ENCODE assay signal across 13 cellular contexts in the genomic region with DNA sequence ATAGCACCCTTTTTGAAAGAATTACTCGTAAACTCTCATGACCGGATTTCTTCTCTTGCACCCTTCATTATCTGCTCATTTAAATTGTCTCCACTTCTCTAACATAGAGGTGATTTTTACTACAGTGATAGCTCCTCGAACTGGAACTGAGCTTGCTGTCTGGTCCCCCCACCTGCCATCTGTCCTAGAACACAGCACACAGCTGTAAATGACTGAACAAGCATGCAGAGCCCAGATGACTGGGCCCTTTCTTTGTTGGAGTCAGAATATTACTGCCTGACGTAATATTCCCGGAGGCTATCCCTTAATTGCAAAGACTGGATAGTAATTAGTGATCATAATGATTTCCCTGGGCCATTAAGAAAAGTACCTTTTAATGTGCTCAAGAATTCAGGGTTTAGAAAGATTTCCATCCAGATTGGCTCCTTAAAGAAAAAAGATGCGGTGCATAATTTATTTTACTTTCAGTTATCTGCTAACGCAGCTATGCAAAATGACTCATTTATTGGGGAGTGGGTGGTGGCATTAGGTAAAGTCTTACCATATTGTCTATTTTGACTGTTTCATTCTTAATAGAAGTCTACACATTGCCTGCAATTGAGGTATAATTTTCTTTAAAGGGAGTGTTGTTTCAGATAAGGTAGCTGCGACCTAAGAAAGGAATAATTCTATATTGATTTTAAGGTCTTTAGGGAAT.
DNase-seq lines count a peak whose midpoint lies in the region; ATAC-seq and TF ChIP-seq lines count a peak whose summit lies in the region.
"Had no signal": no experiment of that assay in that cellular context is flagged by ENCODE, and none has a peak within 500 bp of the region (broad histone marks: within the 10 kb centered on the region; RNA-seq: fewer than 3 reads in every experiment).

No MANE protein-coding gene starts in this region.

- peaks cover 72% of the 10 kb centered on the region for H3K4me1 Mint-ChIP-seq in memory B cell

- no peaks in the 10 kb centered on the region for H3K36me3 ChIP-seq in BE2C
- H3K36me3 ChIP-seq in DOHH2 (ENCODE audit: control insufficient read depth, low read length): peaks cover 3% of the 10 kb centered on the region; the same call in 1 of the 2 replicates
- H3K36me3 ChIP-seq: transverse colon had no signal

- no peaks in the 10 kb centered on the region for H3K9me2 ChIP-seq in DOHH2 (replicated peaks; ENCODE audit: control insufficient read depth, low read length)

- no peak for TF ChIP-seq CTCF in BE2C (IDR thresholded peaks at IDR 0.05; ENCODE audit: low read depth, low read length)
- no peak for TF ChIP-seq CTCF in DOHH2 (IDR thresholded peaks at IDR 0.05; ENCODE audit: low read depth, low read length, poor library complexity, severe bottlenecking)

- ATAC-seq in memory B cell (ENCODE audit: low read depth) (peak; percentile 32), GM21737 (IDR thresholded peaks at IDR 0.05; ENCODE audit: unreplicated experiment) (no peak), HG03196 (IDR thresholded peaks at IDR 0.05; ENCODE audit: unreplicated experiment) (no peak)

- H3K27me3 Mint-ChIP-seq in memory B cell: no peaks in the 10 kb centered on the region

- H3K36me3 Mint-ChIP-seq in memory B cell: peaks cover 2% of the 10 kb centered on the region

- H3K79me2 ChIP-seq in DOHH2 (ENCODE audit: control insufficient read depth, low read length): peaks cover 99% of the 10 kb centered on the region

- H3K9me3 Mint-ChIP-seq in memory B cell: no peaks in the 10 kb centered on the region

- H3K27ac Mint-ChIP-seq in memory B cell: peak overlapping the region; percentile 91

- H3K4me3 ChIP-seq in BE2C (ENCODE audit: low read depth, low read length) (peak overlapping the region; percentile 33), DOHH2 (ENCODE audit: low read length) (no peak overlapping the region)
- H3K4me3 ChIP-seq: transverse colon had no signal

- peak overlapping the region; percentile 41; the same call in 1 of the 2 replicates for H3K4me2 ChIP-seq in DOHH2 (ENCODE audit: low read length)

- H3K4me3 Mint-ChIP-seq in memory B cell: peak overlapping the region; percentile 76

- H3K4me1 ChIP-seq in BE2C (peaks cover 9% of the 10 kb centered on the region), DOHH2 (ENCODE audit: control insufficient read depth, low read length) (peaks cover 46% of the 10 kb centered on the region)
- H3K4me1 ChIP-seq: parathyroid adenoma had no signal

- H3F3A ChIP-seq in DOHH2 (ENCODE audit: control insufficient read depth, insufficient read depth): no peaks in the 10 kb centered on the region

- H3K9me3 ChIP-seq in BE2C (no peaks in the 10 kb centered on the region), DOHH2 (ENCODE audit: control insufficient read depth, insufficient read depth, low read length) (no peaks in the 10 kb centered on the region)
- H3K9me3 ChIP-seq: transverse colon had no signal

- DNase-seq in BE2C (peak; percentile 66), NCI-H524 treated with DMSO at 0.1 percent for 48 hours (lab: John Stamatoyannopoulos, UW) (peak; percentile 62), memory B cell (ENCODE audit: low spot score in 2 of 2) (no peak), NCI-H128 (lab: John Stamatoyannopoulos, UW; ENCODE audit: unreplicated experiment) (no peak)
- no peak for DNase-seq in activated effector memory CD4-positive, alpha-beta T cell treated with Interleukin-2 at 50 U/mL for 16 hours
- DNase-seq: activated gamma-delta T cell treated with Interleukin-2 at 50 U/mL for 16 hours, foreskin melanocyte, NCI-H1930, transverse colon had no signal

- no peak overlapping the region for H3K27ac ChIP-seq in DOHH2 (ENCODE audit: low read depth, low read length)
- H3K27ac ChIP-seq: parathyroid adenoma, transverse colon had no signal

- peaks cover 35% of the 10 kb centered on the region for H4K20me1 ChIP-seq in DOHH2 (ENCODE audit: control insufficient read depth, insufficient read depth, low read depth, low read length)

- H3K27me3 ChIP-seq in BE2C (no peaks in the 10 kb centered on the region), DOHH2 (ENCODE audit: control insufficient read depth, low read length) (no peaks in the 10 kb centered on the region)
- H3K27me3 ChIP-seq: transverse colon had no signal

Comparison
In these comparisons a context has a peak if more than half of its experiments do, and no peak if none do; other contexts are left out.
1. DNase-seq: peak in BE2C (single experiment) and NCI-H524 treated with DMSO at 0.1 percent for 48 hours (single experiment); none in memory B cell (0 of 2), activated effector memory CD4-positive, alpha-beta T cell treated with Interleukin-2 at 50 U/mL for 16 hours (single experiment) and NCI-H128 (single experiment).